In genomic region chr5:145403959-145404358, GRCh38 we compare ENCODE assay signal across 8 cellular contexts.
"Had no signal": no experiment of that assay in that cellular context is flagged by ENCODE, and none has a peak within 500 bp of the region (broad histone marks: within the 10 kb centered on the region; RNA-seq: fewer than 3 reads in every experiment).

No MANE protein-coding gene starts in this region.

- DNase-seq: GM23248, GOT3, H7, HFFc6 had no signal

- ATAC-seq: HCT116, HepG2 had no signal

- H3K4me3 ChIP-seq: GM23248, HAP-1 had no signal

- H3K27ac ChIP-seq: GM23248, HL-60 had no signal

- H3K4me1 ChIP-seq: HAP-1 had no signal

- H2AFZ ChIP-seq: GM23248 had no signal

- H3K36me3 ChIP-seq: HAP-1 had no signal

- H3K9ac ChIP-seq: GM23248 had no signal

- H3K9me3 ChIP-seq: HAP-1 had no signal
